17 cellular contexts compared by ENCODE assay signal in genomic region chr2:166449439-166449838, GRCh38. TPM values are rescaled to one million over a fixed set of nuclear protein-coding genes. Genes with fewer than 3 reads are reported as not detected.
DNase-seq lines count a peak whose midpoint lies in the region; ATAC-seq and TF ChIP-seq lines count a peak whose summit lies in the region.
"Had no signal": no experiment of that assay in that cellular context is flagged by ENCODE, and none has a peak within 500 bp of the region (broad histone marks: within the 10 kb centered on the region; RNA-seq: fewer than 3 reads in every experiment).

No MANE protein-coding gene starts in this region.

- no peak overlapping the region for H3K4me3 ChIP-seq in vagina
- H3K4me3 ChIP-seq in right lobe of liver, result no peak overlapping the region
- H3K4me3 ChIP-seq: adrenal gland, colonic mucosa, skin epidermis, suprapubic skin had no signal

- no peaks in the 10 kb centered on the region for H3K27me3 ChIP-seq in vagina
- no peaks in the 10 kb centered on the region for H3K27me3 ChIP-seq in right lobe of liver
- H3K27me3 ChIP-seq: adrenal gland, colonic mucosa, neutrophil, suprapubic skin had no signal

- no peak overlapping the region for H3K27ac ChIP-seq in vagina
- H3K27ac ChIP-seq in right lobe of liver, result no peak overlapping the region
- H3K27ac ChIP-seq: adrenal gland, colonic mucosa, neutrophil, skin epidermis, suprapubic skin had no signal

- peak; percentile 37 for DNase-seq in naive B cell
- no peak for DNase-seq in vagina (ENCODE audit: extremely low spot score in 2 of 2)
- DNase-seq in right lobe of liver, result no peak
- DNase-seq in cardiac septum (ENCODE audit: low spot score), result no peak
- DNase-seq: adrenal gland; CD4-positive, CD25-positive, alpha-beta regulatory T cell; colonic mucosa; mammary epithelial cell; NCI-H187; SW 1271 had no signal

- ATAC-seq in GM19025 (IDR thresholded peaks at IDR 0.05; ENCODE audit: low read depth, unreplicated experiment), result peak; percentile 80
- ATAC-seq in GM21786 (IDR thresholded peaks at IDR 0.05; ENCODE audit: unreplicated experiment), result peak; percentile 88
- ATAC-seq in HG03139 (IDR thresholded peaks at IDR 0.05; ENCODE audit: unreplicated experiment), result peak; percentile 87
- peak; percentile 53 to 92 for ATAC-seq in naive B cell (ENCODE audit: low read depth in 2 of 2)
- ATAC-seq in right lobe of liver, result no peak
- ATAC-seq: activated CD4-positive, CD25-positive, alpha-beta regulatory T cell treated with anti-CD3 and anti-CD28 coated beads, Interleukin-2, amount 50 U/mL, for 24 hours had no signal

- H3K36me3 ChIP-seq in vagina (no peaks in the 10 kb centered on the region), right lobe of liver (no peaks in the 10 kb centered on the region)
- H3K36me3 ChIP-seq: adrenal gland, colonic mucosa, neutrophil, suprapubic skin had no signal

- no peak for TF ChIP-seq POLR2A in vagina (IDR thresholded peaks at IDR 0.05)
- no peak for TF ChIP-seq POLR2A in right lobe of liver (IDR thresholded peaks at IDR 0.05)

- no peaks in the 10 kb centered on the region for H3K36me3 Mint-ChIP-seq in naive B cell
- H3K36me3 Mint-ChIP-seq: CD4-positive, CD25-positive, alpha-beta regulatory T cell had no signal

- H3K9me3 ChIP-seq in vagina (no peaks in the 10 kb centered on the region), right lobe of liver (no peaks in the 10 kb centered on the region)
- H3K9me3 ChIP-seq: adrenal gland, colonic mucosa, neutrophil, suprapubic skin had no signal

- H3K4me1 ChIP-seq in vagina, result no peaks in the 10 kb centered on the region
- no peaks in the 10 kb centered on the region for H3K4me1 ChIP-seq in right lobe of liver
- H3K4me1 ChIP-seq: adrenal gland, colonic mucosa, suprapubic skin had no signal

- H3K4me1 Mint-ChIP-seq in naive B cell, result peaks cover 0 to 10% (median 6%) of the 10 kb centered on the region in 3 donors
- H3K4me1 Mint-ChIP-seq: CD4-positive, CD25-positive, alpha-beta regulatory T cell had no signal

- TF ChIP-seq CTCF in vagina (IDR thresholded peaks at IDR 0.05), result no peak
- no peak for TF ChIP-seq CTCF in right lobe of liver (IDR thresholded peaks at IDR 0.05)

- WGBS in right lobe of liver (ENCODE audit: insufficient coverage, low coverage, low lambda C conversion rate, missing lambda C conversion rate), result 26% methylated on average over 1 of the region's 1 CpG

- intact Hi-C loops in vagina (cut with DNase I) (no loop called here), right lobe of liver (cut with DNase I) (no loop called here), cardiac septum (cut with DNase I) (no loop called here)

- H3K27ac Mint-ChIP-seq in naive B cell, result peak overlapping the region in 1 of 6 donors; percentile 0
- H3K27ac Mint-ChIP-seq: CD4-positive, CD25-positive, alpha-beta regulatory T cell had no signal

- H3K27me3 Mint-ChIP-seq in naive B cell, result peaks cover 0 to 8% (median 4%) of the 10 kb centered on the region in 3 donors
- H3K27me3 Mint-ChIP-seq: CD4-positive, CD25-positive, alpha-beta regulatory T cell had no signal

- H3K4me3 Mint-ChIP-seq in naive B cell, result no peak overlapping the region
- H3K4me3 Mint-ChIP-seq: CD4-positive, CD25-positive, alpha-beta regulatory T cell had no signal

- H3K9me3 Mint-ChIP-seq in naive B cell, result peaks cover 0 to 8% (median 2%) of the 10 kb centered on the region in 7 donors

RNA-seq across cellular contexts. Expression of gene SCN7A, which starts 44.6 kb away (rescaled TPM):
- under 1 TPM in 1 of 6 donors, not detected in 5; 0.11 TPM for polyA plus RNA-seq in naive B cell (ENCODE audit: low read depth in 6 of 6)
- total RNA-seq in vagina (15.0 TPM), right lobe of liver (1 to 10 TPM in 3 of 6 experiments, under 1 TPM in 3; 0.27 to 4.2 (median 1.2) TPM), cardiac septum (13.0 TPM)
- total RNA-seq: CD4-positive, CD25-positive, alpha-beta regulatory T cell; mammary epithelial cell had no signal
- polyA plus RNA-seq: CD4-positive, CD25-positive, alpha-beta regulatory T cell; mammary epithelial cell had no signal

Comparison
In these comparisons a context has a peak if more than half of its experiments do, and no peak if none do; other contexts are left out.
1. ATAC-seq: peak in GM19025 (single experiment), GM21786 (single experiment), HG03139 (single experiment) and naive B cell (2 of 2); none in right lobe of liver (0 of 4).